In the genomic region with DNA sequence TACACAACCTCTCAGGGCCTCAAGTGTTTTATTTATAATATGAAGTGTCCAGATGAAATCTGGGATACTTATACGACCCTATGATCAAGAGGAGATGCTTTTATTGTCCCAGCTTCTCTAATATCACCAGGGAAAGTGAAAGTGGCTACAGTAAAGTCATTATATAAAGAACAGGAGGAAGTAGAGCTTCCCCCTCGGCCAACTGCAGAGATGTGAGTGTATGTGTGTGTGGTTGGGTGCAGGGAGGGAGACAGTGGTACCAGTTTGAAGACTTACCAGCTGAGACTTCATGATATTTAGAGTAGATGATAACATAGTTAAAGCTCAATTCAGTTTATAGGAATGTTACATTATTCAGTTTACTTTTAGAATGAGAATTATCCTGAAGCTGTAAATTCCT, we compare ENCODE assay signal across 14 cellular contexts.
A peak's percentile ranks its signal among the peaks of the same experiment; 100 is the strongest.
DNase-seq lines count a peak whose midpoint lies in the region; ATAC-seq and TF ChIP-seq lines count a peak whose summit lies in the region.
"Had no signal": no experiment of that assay in that cellular context is flagged by ENCODE, and none has a peak within 500 bp of the region (broad histone marks: within the 10 kb centered on the region; RNA-seq: fewer than 3 reads in every experiment).

No MANE protein-coding gene starts in this region.

- H3K14ac ChIP-seq in mesenchymal stem cell (ENCODE audit: low read length in 2 of 2), result no peak overlapping the region

- H2AK5ac ChIP-seq in mesenchymal stem cell (ENCODE audit: low read length, severe bottlenecking), result no peak overlapping the region

- no peak overlapping the region for H3K4ac ChIP-seq in mesenchymal stem cell (ENCODE audit: low read depth in 1 of 2, low read length in 2 of 2)

- H3K79me2 ChIP-seq in Karpas-422 (ENCODE audit: low read length), result no peaks in the 10 kb centered on the region

- peak; percentile 43 for ATAC-seq in GM18867 (IDR thresholded peaks at IDR 0.05; ENCODE audit: unreplicated experiment)

- H3K36me3 ChIP-seq in Karpas-422 (ENCODE audit: insufficient read depth, low read length), result no peaks in the 10 kb centered on the region
- no peaks in the 10 kb centered on the region for H3K36me3 ChIP-seq in mesenchymal stem cell (ENCODE audit: control insufficient read depth in 1 of 2, insufficient read depth in 2 of 2, low read depth in 1 of 2, low read length in 2 of 2)
- H3K36me3 ChIP-seq: MG63, SJSA1, thoracic aorta had no signal

- no peak overlapping the region for H2BK5ac ChIP-seq in mesenchymal stem cell (ENCODE audit: low read depth, low read length, poor library complexity, severe bottlenecking)

- H2BK120ac ChIP-seq in mesenchymal stem cell (ENCODE audit: low read depth, low read length), result no peak overlapping the region

- no peaks in the 10 kb centered on the region for H3K9me2 ChIP-seq in Karpas-422 (replicated peaks; ENCODE audit: insufficient read depth, low read length)

- H3K9ac ChIP-seq in Karpas-422 (ENCODE audit: low read length), result peak overlapping the region; percentile 28
- no peak overlapping the region for H3K9ac ChIP-seq in mesenchymal stem cell (ENCODE audit: low read length)

- no peak overlapping the region for H3K18ac ChIP-seq in mesenchymal stem cell (ENCODE audit: low read depth in 1 of 2, low read length in 2 of 2)

- H4K91ac ChIP-seq in mesenchymal stem cell (ENCODE audit: low read length), result no peak overlapping the region

- POLR2A ChIA-PET in RWPE1 (lab: Yijun Ruan, JAX; ENCODE audit: low non-redundant PET) (no interaction called here), GM10248 (lab: Yijun Ruan, JAX) (no interaction called here)

- 50% methylated on average over 1 of the region's 2 CpGs for WGBS in mesenchymal stem cell

- no peak overlapping the region for H2BK15ac ChIP-seq in mesenchymal stem cell (ENCODE audit: low read depth, poor library complexity, severe bottlenecking)

- H3K9me3 ChIP-seq in Karpas-422 (ENCODE audit: low read length), result no peaks in the 10 kb centered on the region
- no peaks in the 10 kb centered on the region for H3K9me3 ChIP-seq in mesenchymal stem cell (ENCODE audit: control insufficient read depth, low read length)
- H3K9me3 ChIP-seq: MG63, SJSA1, thoracic aorta had no signal

- no peaks in the 10 kb centered on the region for H3K27me3 ChIP-seq in Karpas-422 (ENCODE audit: low read length)
- no peaks in the 10 kb centered on the region for H3K27me3 ChIP-seq in mesenchymal stem cell (ENCODE audit: control insufficient read depth in 1 of 2, insufficient read depth in 1 of 2, low read length in 2 of 2)
- H3K27me3 ChIP-seq: MG63, SJSA1 had no signal

- H2AFZ ChIP-seq in Karpas-422 (ENCODE audit: low read length) (peak overlapping the region; percentile 40), mesenchymal stem cell (ENCODE audit: low read depth, low read length) (no peak overlapping the region)

- no peak for TF ChIP-seq CTCF in RWPE1 (conservative IDR thresholded peaks at IDR 0.05; ENCODE audit: low read depth)
- TF ChIP-seq CTCF in GM10248 (IDR thresholded peaks at IDR 0.05; ENCODE audit: control extremely low read depth, extremely low read depth, low read depth, missing control alignments), result no peak

- H4K20me1 ChIP-seq in Karpas-422 (ENCODE audit: insufficient read depth, low read depth, low read length), result no peaks in the 10 kb centered on the region

- H3K27ac ChIP-seq in Karpas-422 (ENCODE audit: low read length) (0 out of 2 replicates have a peak overlapping the region, but pooled peaks have one; percentile 7), mesenchymal stem cell (ENCODE audit: low read length, poor library complexity, severe bottlenecking) (no peak overlapping the region), RWPE1 (no peak overlapping the region)
- H3K27ac ChIP-seq: SJSA1, thoracic aorta had no signal

- peak overlapping the region; percentile 59 for H3K4me2 ChIP-seq in Karpas-422 (ENCODE audit: low read depth, low read length, poor library complexity, severe bottlenecking)
- no peak overlapping the region for H3K4me2 ChIP-seq in mesenchymal stem cell (ENCODE audit: low read length, poor library complexity, severe bottlenecking)

- H3K4me1 ChIP-seq in Karpas-422 (ENCODE audit: low read length), result peaks cover 40% of the 10 kb centered on the region
- no peaks in the 10 kb centered on the region for H3K4me1 ChIP-seq in mesenchymal stem cell (ENCODE audit: control insufficient read depth, insufficient read depth, low read depth, low read length)

- CTCF ChIA-PET in RWPE1 (lab: Yijun Ruan, JAX) (interaction anchor here (0.6 kb wide), 1 partner anchor 138 kb away, joined by 3 read pairs; no protein-coding TSS in a partner anchor), GM10248 (lab: Yijun Ruan, JAX) (interaction anchor here (1.0 to 1.6 kb wide), 6 partner anchors 8 to 61 kb away, joined by 3 to 6 read pairs (median 3); no protein-coding TSS in a partner anchor)

- no peak overlapping the region for H2BK12ac ChIP-seq in mesenchymal stem cell (ENCODE audit: low read length in 2 of 2)

- no peak overlapping the region for H3K23ac ChIP-seq in mesenchymal stem cell (ENCODE audit: low read length in 2 of 2)

- DNase-seq in Karpas-422 (peak; percentile 92), SKM-1 treated with dmso at 0.1 percent for 144 hours (lab: John Stamatoyannopoulos, UW; ENCODE audit: unreplicated experiment) (peak; percentile 20), mesenchymal stem cell (peak; percentile 31), COLO668 (lab: John Stamatoyannopoulos, UW; ENCODE audit: unreplicated experiment) (no peak), RWPE1 (ENCODE audit: low spot score) (no peak), GM10248 (ENCODE audit: extremely low spot score) (no peak)
- no peak for DNase-seq in activated CD4-positive, CD25-positive, alpha-beta regulatory T cell (lab: John Stamatoyannopoulos, UW)
- DNase-seq: activated T-cell treated with anti-CD3 and anti-CD28 coated beads for 4 hours; CD4-positive, alpha-beta memory T cell; MG63; NCI-H524 treated with DMSO at 0.1 percent for 48 hours had no signal

- H4K8ac ChIP-seq in mesenchymal stem cell (ENCODE audit: low read length), result no peak overlapping the region

- H3K79me1 ChIP-seq in mesenchymal stem cell (replicated peaks; ENCODE audit: low read length, poor library complexity, severe bottlenecking), result no peaks in the 10 kb centered on the region

- H3K4me3 ChIP-seq in Karpas-422 (ENCODE audit: low read length) (peak overlapping the region; percentile 16), mesenchymal stem cell (ENCODE audit: insufficient read depth in 1 of 2, low read depth in 1 of 2, low read length in 2 of 2) (no peak overlapping the region)
- H3K4me3 ChIP-seq: MG63, SJSA1, thoracic aorta had no signal

Comparison
In these comparisons a context has a peak if more than half of its experiments do, and no peak if none do; other contexts are left out.
1. DNase-seq: peak in Karpas-422 (single experiment), SKM-1 treated with dmso at 0.1 percent for 144 hours (single experiment) and mesenchymal stem cell (single experiment); none in COLO668 (single experiment), RWPE1 (single experiment), activated CD4-positive, CD25-positive, alpha-beta regulatory T cell (0 of 4) and GM10248 (single experiment).